3 cellular contexts compared by ENCODE assay signal in genomic region chr13:33434676-33435075, GRCh38.
"Had no signal": no experiment of that assay in that cellular context is flagged by ENCODE, and none has a peak within 500 bp of the region (broad histone marks: within the 10 kb centered on the region; RNA-seq: fewer than 3 reads in every experiment).

No MANE protein-coding gene starts in this region.

- H3K4me3 ChIP-seq: GM12878 had no signal

- ATAC-seq: GM12878 had no signal

- DNase-seq: GDM1, GF-D8 had no signal
